In the genomic region with DNA sequence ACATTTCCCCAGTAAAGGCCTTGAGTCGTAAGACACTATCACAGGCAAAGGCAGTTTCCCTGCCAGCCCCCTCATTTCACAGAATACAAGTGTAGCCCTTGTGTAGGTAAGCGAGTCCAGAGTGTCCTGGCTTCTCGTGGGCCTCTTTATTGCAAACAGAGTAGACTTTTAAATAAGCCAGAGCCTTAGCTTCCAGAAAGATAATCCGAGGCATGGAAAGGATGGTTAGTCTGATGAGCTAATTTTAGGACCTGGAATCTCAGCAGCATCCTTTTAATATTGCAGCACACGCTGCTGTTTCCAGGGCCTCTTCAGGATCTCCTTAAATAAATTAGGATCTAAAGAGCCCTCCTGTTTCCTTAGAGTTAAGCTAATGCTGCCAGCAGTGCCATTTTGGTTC, we compare ENCODE assay signal across 2 cellular contexts.
TF ChIP-seq lines count a peak whose summit lies in the region.

No MANE protein-coding gene starts in this region.

TF ChIP-seq in SK-N-SH, 30 proteins besides CTCF, POLR2A, EP300 and RAD21 (continued from another document):
- TF ChIP-seq, protein P1, sequence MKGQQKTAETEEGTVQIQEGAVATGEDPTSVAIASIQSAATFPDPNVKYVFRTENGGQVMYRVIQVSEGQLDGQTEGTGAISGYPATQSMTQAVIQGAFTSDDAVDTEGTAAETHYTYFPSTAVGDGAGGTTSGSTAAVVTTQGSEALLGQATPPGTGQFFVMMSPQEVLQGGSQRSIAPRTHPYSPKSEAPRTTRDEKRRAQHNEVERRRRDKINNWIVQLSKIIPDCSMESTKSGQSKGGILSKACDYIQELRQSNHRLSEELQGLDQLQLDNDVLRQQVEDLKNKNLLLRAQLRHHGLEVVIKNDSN (IDR thresholded peaks at IDR 0.05; ENCODE audit: borderline replicate concordance, low read depth) = no peak
- TF ChIP-seq NFIC (IDR thresholded peaks at IDR 0.05; ENCODE audit: borderline replicate concordance) (no peak), RXRA (IDR thresholded peaks at IDR 0.05; ENCODE audit: borderline replicate concordance, low read depth) (no peak), NRF1 (IDR thresholded peaks at IDR 0.05; ENCODE audit: low read depth, low read length) (no peak), TEAD4 (IDR thresholded peaks at IDR 0.05; ENCODE audit: borderline replicate concordance, insufficient read depth) (no peak), JUND (IDR thresholded peaks at IDR 0.05) (no peak)
- TF ChIP-seq, protein P2, sequence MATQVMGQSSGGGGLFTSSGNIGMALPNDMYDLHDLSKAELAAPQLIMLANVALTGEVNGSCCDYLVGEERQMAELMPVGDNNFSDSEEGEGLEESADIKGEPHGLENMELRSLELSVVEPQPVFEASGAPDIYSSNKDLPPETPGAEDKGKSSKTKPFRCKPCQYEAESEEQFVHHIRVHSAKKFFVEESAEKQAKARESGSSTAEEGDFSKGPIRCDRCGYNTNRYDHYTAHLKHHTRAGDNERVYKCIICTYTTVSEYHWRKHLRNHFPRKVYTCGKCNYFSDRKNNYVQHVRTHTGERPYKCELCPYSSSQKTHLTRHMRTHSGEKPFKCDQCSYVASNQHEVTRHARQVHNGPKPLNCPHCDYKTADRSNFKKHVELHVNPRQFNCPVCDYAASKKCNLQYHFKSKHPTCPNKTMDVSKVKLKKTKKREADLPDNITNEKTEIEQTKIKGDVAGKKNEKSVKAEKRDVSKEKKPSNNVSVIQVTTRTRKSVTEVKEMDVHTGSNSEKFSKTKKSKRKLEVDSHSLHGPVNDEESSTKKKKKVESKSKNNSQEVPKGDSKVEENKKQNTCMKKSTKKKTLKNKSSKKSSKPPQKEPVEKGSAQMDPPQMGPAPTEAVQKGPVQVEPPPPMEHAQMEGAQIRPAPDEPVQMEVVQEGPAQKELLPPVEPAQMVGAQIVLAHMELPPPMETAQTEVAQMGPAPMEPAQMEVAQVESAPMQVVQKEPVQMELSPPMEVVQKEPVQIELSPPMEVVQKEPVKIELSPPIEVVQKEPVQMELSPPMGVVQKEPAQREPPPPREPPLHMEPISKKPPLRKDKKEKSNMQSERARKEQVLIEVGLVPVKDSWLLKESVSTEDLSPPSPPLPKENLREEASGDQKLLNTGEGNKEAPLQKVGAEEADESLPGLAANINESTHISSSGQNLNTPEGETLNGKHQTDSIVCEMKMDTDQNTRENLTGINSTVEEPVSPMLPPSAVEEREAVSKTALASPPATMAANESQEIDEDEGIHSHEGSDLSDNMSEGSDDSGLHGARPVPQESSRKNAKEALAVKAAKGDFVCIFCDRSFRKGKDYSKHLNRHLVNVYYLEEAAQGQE (IDR thresholded peaks at IDR 0.05; ENCODE audit: low read depth, low read length) = no peak
- TF ChIP-seq, protein P3, sequence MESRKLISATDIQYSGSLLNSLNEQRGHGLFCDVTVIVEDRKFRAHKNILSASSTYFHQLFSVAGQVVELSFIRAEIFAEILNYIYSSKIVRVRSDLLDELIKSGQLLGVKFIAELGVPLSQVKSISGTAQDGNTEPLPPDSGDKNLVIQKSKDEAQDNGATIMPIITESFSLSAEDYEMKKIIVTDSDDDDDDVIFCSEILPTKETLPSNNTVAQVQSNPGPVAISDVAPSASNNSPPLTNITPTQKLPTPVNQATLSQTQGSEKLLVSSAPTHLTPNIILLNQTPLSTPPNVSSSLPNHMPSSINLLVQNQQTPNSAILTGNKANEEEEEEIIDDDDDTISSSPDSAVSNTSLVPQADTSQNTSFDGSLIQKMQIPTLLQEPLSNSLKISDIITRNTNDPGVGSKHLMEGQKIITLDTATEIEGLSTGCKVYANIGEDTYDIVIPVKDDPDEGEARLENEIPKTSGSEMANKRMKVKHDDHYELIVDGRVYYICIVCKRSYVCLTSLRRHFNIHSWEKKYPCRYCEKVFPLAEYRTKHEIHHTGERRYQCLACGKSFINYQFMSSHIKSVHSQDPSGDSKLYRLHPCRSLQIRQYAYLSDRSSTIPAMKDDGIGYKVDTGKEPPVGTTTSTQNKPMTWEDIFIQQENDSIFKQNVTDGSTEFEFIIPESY (IDR thresholded peaks at IDR 0.05; ENCODE audit: borderline replicate concordance, low read depth) = no peak
- TF ChIP-seq, protein P4, sequence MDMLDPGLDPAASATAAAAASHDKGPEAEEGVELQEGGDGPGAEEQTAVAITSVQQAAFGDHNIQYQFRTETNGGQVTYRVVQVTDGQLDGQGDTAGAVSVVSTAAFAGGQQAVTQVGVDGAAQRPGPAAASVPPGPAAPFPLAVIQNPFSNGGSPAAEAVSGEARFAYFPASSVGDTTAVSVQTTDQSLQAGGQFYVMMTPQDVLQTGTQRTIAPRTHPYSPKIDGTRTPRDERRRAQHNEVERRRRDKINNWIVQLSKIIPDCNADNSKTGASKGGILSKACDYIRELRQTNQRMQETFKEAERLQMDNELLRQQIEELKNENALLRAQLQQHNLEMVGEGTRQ (IDR thresholded peaks at IDR 0.05; ENCODE audit: borderline replicate concordance, low read depth, low read length) = no peak

TF ChIP-seq in SK-N-SH treated with all-trans-retinoic acid at 6 μM for 48 hours, 23 proteins besides CTCF, POLR2A, EP300 and RAD21 (continued from another document):
- TF ChIP-seq, protein P5, sequence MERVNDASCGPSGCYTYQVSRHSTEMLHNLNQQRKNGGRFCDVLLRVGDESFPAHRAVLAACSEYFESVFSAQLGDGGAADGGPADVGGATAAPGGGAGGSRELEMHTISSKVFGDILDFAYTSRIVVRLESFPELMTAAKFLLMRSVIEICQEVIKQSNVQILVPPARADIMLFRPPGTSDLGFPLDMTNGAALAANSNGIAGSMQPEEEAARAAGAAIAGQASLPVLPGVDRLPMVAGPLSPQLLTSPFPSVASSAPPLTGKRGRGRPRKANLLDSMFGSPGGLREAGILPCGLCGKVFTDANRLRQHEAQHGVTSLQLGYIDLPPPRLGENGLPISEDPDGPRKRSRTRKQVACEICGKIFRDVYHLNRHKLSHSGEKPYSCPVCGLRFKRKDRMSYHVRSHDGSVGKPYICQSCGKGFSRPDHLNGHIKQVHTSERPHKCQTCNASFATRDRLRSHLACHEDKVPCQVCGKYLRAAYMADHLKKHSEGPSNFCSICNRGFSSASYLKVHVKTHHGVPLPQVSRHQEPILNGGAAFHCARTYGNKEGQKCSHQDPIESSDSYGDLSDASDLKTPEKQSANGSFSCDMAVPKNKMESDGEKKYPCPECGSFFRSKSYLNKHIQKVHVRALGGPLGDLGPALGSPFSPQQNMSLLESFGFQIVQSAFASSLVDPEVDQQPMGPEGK (CRISPR knock-in tag; IDR thresholded peaks at IDR 0.05; ENCODE audit: borderline replicate concordance) = no peak
- no peak for TF ChIP-seq ZNF8 (CRISPR knock-in tag; IDR thresholded peaks at IDR 0.05)
- no peak for TF ChIP-seq OSR1 (CRISPR knock-in tag; IDR thresholded peaks at IDR 0.05)
- TF ChIP-seq PPARA (CRISPR knock-in tag; IDR thresholded peaks at IDR 0.05; ENCODE audit: borderline replicate concordance) = no peak
- TF ChIP-seq, protein P6, sequence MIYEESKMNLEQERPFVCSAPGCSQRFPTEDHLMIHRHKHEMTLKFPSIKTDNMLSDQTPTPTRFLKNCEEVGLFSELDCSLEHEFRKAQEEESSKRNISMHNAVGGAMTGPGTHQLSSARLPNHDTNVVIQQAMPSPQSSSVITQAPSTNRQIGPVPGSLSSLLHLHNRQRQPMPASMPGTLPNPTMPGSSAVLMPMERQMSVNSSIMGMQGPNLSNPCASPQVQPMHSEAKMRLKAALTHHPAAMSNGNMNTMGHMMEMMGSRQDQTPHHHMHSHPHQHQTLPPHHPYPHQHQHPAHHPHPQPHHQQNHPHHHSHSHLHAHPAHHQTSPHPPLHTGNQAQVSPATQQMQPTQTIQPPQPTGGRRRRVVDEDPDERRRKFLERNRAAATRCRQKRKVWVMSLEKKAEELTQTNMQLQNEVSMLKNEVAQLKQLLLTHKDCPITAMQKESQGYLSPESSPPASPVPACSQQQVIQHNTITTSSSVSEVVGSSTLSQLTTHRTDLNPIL (CRISPR knock-in tag; IDR thresholded peaks at IDR 0.05; ENCODE audit: low read depth) = no peak
- no peak for TF ChIP-seq ZC3H10 (CRISPR knock-in tag; IDR thresholded peaks at IDR 0.05)
- TF ChIP-seq, protein P7, sequence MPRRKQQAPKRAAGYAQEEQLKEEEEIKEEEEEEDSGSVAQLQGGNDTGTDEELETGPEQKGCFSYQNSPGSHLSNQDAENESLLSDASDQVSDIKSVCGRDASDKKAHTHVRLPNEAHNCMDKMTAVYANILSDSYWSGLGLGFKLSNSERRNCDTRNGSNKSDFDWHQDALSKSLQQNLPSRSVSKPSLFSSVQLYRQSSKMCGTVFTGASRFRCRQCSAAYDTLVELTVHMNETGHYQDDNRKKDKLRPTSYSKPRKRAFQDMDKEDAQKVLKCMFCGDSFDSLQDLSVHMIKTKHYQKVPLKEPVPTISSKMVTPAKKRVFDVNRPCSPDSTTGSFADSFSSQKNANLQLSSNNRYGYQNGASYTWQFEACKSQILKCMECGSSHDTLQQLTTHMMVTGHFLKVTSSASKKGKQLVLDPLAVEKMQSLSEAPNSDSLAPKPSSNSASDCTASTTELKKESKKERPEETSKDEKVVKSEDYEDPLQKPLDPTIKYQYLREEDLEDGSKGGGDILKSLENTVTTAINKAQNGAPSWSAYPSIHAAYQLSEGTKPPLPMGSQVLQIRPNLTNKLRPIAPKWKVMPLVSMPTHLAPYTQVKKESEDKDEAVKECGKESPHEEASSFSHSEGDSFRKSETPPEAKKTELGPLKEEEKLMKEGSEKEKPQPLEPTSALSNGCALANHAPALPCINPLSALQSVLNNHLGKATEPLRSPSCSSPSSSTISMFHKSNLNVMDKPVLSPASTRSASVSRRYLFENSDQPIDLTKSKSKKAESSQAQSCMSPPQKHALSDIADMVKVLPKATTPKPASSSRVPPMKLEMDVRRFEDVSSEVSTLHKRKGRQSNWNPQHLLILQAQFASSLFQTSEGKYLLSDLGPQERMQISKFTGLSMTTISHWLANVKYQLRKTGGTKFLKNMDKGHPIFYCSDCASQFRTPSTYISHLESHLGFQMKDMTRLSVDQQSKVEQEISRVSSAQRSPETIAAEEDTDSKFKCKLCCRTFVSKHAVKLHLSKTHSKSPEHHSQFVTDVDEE (CRISPR knock-in tag; IDR thresholded peaks at IDR 0.05) = no peak
- TF ChIP-seq, protein P8, sequence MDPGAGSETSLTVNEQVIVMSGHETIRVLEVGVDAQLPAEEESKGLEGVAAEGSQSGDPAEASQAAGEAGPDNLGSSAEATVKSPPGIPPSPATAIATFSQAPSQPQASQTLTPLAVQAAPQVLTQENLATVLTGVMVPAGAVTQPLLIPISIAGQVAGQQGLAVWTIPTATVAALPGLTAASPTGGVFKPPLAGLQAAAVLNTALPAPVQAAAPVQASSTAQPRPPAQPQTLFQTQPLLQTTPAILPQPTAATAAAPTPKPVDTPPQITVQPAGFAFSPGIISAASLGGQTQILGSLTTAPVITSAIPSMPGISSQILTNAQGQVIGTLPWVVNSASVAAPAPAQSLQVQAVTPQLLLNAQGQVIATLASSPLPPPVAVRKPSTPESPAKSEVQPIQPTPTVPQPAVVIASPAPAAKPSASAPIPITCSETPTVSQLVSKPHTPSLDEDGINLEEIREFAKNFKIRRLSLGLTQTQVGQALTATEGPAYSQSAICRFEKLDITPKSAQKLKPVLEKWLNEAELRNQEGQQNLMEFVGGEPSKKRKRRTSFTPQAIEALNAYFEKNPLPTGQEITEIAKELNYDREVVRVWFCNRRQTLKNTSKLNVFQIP (CRISPR knock-in tag; IDR thresholded peaks at IDR 0.05; ENCODE audit: borderline replicate concordance, low read depth) = no peak
